ENCODE assay signal across 9 cellular contexts in the genomic region with DNA sequence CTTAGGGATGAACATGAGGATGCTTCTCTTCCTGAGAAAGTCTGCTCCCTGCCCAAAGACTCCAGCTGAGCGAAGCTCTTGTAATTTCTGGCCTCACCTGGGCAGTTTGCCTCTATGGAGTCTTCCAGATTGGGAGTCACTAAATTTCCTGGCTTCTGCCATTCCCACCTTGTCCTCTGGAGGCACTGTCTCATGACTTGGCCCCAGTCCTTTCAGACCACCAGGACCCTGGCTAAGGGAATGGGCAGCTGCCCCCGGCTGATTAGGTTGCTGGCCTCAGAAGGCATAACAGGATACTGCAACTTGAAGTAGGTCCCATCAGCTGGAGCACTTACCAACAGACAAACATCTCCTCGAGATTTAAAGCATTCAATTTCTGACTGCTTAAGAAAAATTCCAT.
A peak's percentile ranks its signal among the peaks of the same experiment; 100 is the strongest.
DNase-seq lines count a peak whose midpoint lies in the region; ATAC-seq and TF ChIP-seq lines count a peak whose summit lies in the region.
"Had no signal": no experiment of that assay in that cellular context is flagged by ENCODE, and none has a peak within 500 bp of the region (broad histone marks: within the 10 kb centered on the region; RNA-seq: fewer than 3 reads in every experiment).

No MANE protein-coding gene starts in this region.

- peaks cover 0 to 13% (median 8%) of the 10 kb centered on the region in 7 donors for H3K9me3 Mint-ChIP-seq in CD14-positive monocyte
- H3K9me3 Mint-ChIP-seq in H9 = peaks cover 14 to 21% of the 10 kb centered on the region in 2 experiments

- ATAC-seq in GM21526 (IDR thresholded peaks at IDR 0.05; ENCODE audit: low FRiP score, unreplicated experiment) = no peak
- ATAC-seq in left cardiac atrium = no peak

- H3K23me2 ChIP-seq in H9 (ENCODE audit: insufficient read length, low read depth, low read length, poor library complexity, severe bottlenecking) = no peaks in the 10 kb centered on the region

- H3K4me1 Mint-ChIP-seq in CD14-positive monocyte = no peaks in the 10 kb centered on the region
- peaks cover 0 to 10% of the 10 kb centered on the region in 2 experiments; a peak in 2 of 4 replicates for H3K4me1 Mint-ChIP-seq in H9

- no peaks in the 10 kb centered on the region for H4K20me1 ChIP-seq in H9 (ENCODE audit: control insufficient read depth, insufficient read depth, insufficient read length)

- no peak overlapping the region for H3K4me2 ChIP-seq in H9 (ENCODE audit: insufficient read depth, insufficient read length, low read length)

- H2BK120ac ChIP-seq in H9 (ENCODE audit: low read depth, low read length, poor library complexity, severe bottlenecking) = no peak overlapping the region

- H2AFZ ChIP-seq in H9 (ENCODE audit: low read length) = no peak overlapping the region

- no peak overlapping the region for H4K91ac ChIP-seq in H9 (ENCODE audit: insufficient read length, low read depth, low read length)

- no peaks in the 10 kb centered on the region for H3K9me3 ChIP-seq in H9 (ENCODE audit: control insufficient read depth, low read depth, low read length)

- no peak overlapping the region for H3K4ac ChIP-seq in H9 (ENCODE audit: low read depth, low read length)

- H3K14ac ChIP-seq in H9 (ENCODE audit: insufficient read depth, low read length) = no peak overlapping the region

- no peak overlapping the region for H3K9ac ChIP-seq in H9 (ENCODE audit: extremely low read depth, insufficient read length, low read length)

- DNase-seq in CD14-positive monocyte (ENCODE audit: low spot score) (no peak), H9 (peak; percentile 78), UCSD-AML1 (lab: John Stamatoyannopoulos, UW; ENCODE audit: unreplicated experiment) (peak; percentile 13), islet precursor cell (peak; percentile 59), DMS79 (lab: John Stamatoyannopoulos, UW) (no peak), NCI-H446 (lab: John Stamatoyannopoulos, UW) (no peak), left cardiac atrium (no peak)
- DNase-seq: cerebellar nuclear complex had no signal

- intact Hi-C loops in CD14-positive monocyte (cut with micrococcal nuclease) (no loop called here), left cardiac atrium (cut with DNase I) (no loop called here)

- H2BK20ac ChIP-seq in H9 (ENCODE audit: low read depth, low read length, poor library complexity, severe bottlenecking) = no peak overlapping the region

- H3K4me3 Mint-ChIP-seq in CD14-positive monocyte (no peak overlapping the region), H9 (no peak overlapping the region)

- H3K27ac Mint-ChIP-seq in CD14-positive monocyte = peak overlapping the region in 1 of 7 donors; percentile 37
- H3K27ac Mint-ChIP-seq in H9 = no peak overlapping the region

- no peak overlapping the region for H3K23ac ChIP-seq in H9 (ENCODE audit: insufficient read length, low read depth, low read length)

- no peak overlapping the region for H3K27ac ChIP-seq in H9 (ENCODE audit: insufficient read length, low read depth, low read length)

- no peak overlapping the region for H2AK5ac ChIP-seq in H9 (ENCODE audit: insufficient read length, low read length)

- no peak overlapping the region for H2BK5ac ChIP-seq in H9 (ENCODE audit: insufficient read length, low read length)

- H3K36me3 Mint-ChIP-seq in CD14-positive monocyte (no peaks in the 10 kb centered on the region), H9 (ENCODE audit: insufficient read depth in 1 of 3, low read depth in 3 of 3) (peaks cover 2 to 24% (median 6%) of the 10 kb centered on the region in 3 experiments; a peak in 4 of 7 replicates)

- H3K27me3 Mint-ChIP-seq in CD14-positive monocyte (ENCODE audit: low read depth in 3 of 3) (peaks cover 0 to 2% (median 1%) of the 10 kb centered on the region in 3 donors), H9 (ENCODE audit: low read depth) (no peaks in the 10 kb centered on the region; the same call in 1 of the 2 replicates)

- no peak overlapping the region for H3T11ph ChIP-seq in H9 (ENCODE audit: low read length)

- no peaks in the 10 kb centered on the region for H3K27me3 ChIP-seq in H9 (ENCODE audit: insufficient read depth, low read length)

- no peaks in the 10 kb centered on the region for H3K4me1 ChIP-seq in H9 (ENCODE audit: insufficient read depth, low read length)

- TF ChIP-seq CTCF in CD14-positive monocyte (IDR thresholded peaks at IDR 0.05) = peak; percentile 32
- peak; percentile 74 for TF ChIP-seq CTCF in H9 (conservative IDR thresholded peaks at IDR 0.05)

- no peak overlapping the region for H2BK12ac ChIP-seq in H9 (ENCODE audit: insufficient read length, low read depth, low read length)

- no peak overlapping the region for H3K18ac ChIP-seq in H9 (ENCODE audit: insufficient read length, low read depth, low read length)

- no peak overlapping the region for H4K8ac ChIP-seq in H9 (replicated peaks; ENCODE audit: insufficient read length, low read depth, low read length)

- H2BK15ac ChIP-seq in H9 (ENCODE audit: low read depth, low read length) = no peak overlapping the region

- no peaks in the 10 kb centered on the region for H3K79me2 ChIP-seq in H9 (ENCODE audit: insufficient read depth, low read length)

- H3K56ac ChIP-seq in H9 (ENCODE audit: insufficient read length, low read depth, low read length) = no peak overlapping the region

- H4K5ac ChIP-seq in H9 (ENCODE audit: insufficient read length, low read depth, low read length) = no peak overlapping the region

- WGBS in H9 (ENCODE audit: extremely low coverage, insufficient read length, low lambda C conversion rate) = no CpG with 5 or more reads among the region's 3 CpGs

- H3K79me1 ChIP-seq in H9 (ENCODE audit: insufficient read depth, low read depth, low read length, poor library complexity, severe bottlenecking) = no peaks in the 10 kb centered on the region

Comparison
In these comparisons a context has a peak if more than half of its experiments do, and no peak if none do; other contexts are left out.
1. DNase-seq: peak in H9 (single experiment), UCSD-AML1 (single experiment) and islet precursor cell (single experiment); none in CD14-positive monocyte (single experiment), DMS79 (single experiment), NCI-H446 (0 of 2) and left cardiac atrium (single experiment).